Comparison of ENCODE assay signal across 8 cellular contexts in genomic region chr2:60551241-60552095, GRCh38. TPM values are rescaled to one million over a fixed set of nuclear protein-coding genes. Genes with fewer than 3 reads are reported as not detected.
DNase-seq lines count a peak whose midpoint lies in the region; FAIRE-seq and TF ChIP-seq lines count a peak whose summit lies in the region.

No MANE protein-coding gene starts in this region.

- H3K27ac ChIP-seq in hepatocyte (peak overlapping the region; percentile 91), small intestine (ENCODE audit: low read depth in 1 of 2, low read length in 1 of 2) (peak overlapping the region; percentile 74 to 78)

- peaks cover 66% of the 10 kb centered on the region for H3K27me3 Mint-ChIP-seq in activated naive CD4-positive, alpha-beta T cell treated with anti-CD3 and anti-CD28 coated beads for 36 hours (ENCODE audit: low read depth)

- intact Hi-C loops in activated naive CD4-positive, alpha-beta T cell treated with anti-CD3 and anti-CD28 coated beads for 36 hours (cut with micrococcal nuclease), result loop anchor here (2.0 to 10.0 kb wide), 7 partner anchors 399 to 1981 kb away; partner anchors contain the start of genes PEX13 and PUS10

- peaks cover 63% of the 10 kb centered on the region for H3K79me2 ChIP-seq in hepatocyte

- CTCF ChIA-PET in activated naive CD4-positive, alpha-beta T cell treated with anti-CD3 and anti-CD28 coated beads for 36 hours (lab: Charles Lee), result interaction anchor here (0.6 kb wide), 1 partner anchor 167 kb away, joined by 3 read pairs; no protein-coding TSS in a partner anchor

- no peaks in the 10 kb centered on the region for H3K9me2 ChIP-seq in hepatocyte (replicated peaks; ENCODE audit: insufficient read depth)

- DNase-seq in EL (peak; percentile 41), LoVo (ENCODE audit: low spot score) (peak; percentile 26), hepatocyte (ENCODE audit: low spot score) (peak; percentile 71), small intestine (no peak), 8988T (no peak), NCI-H1048 (lab: John Stamatoyannopoulos, UW) (no peak), GM13976 (ENCODE audit: low spot score) (no peak)
- no peak for DNase-seq in activated naive CD4-positive, alpha-beta T cell treated with anti-CD3 and anti-CD28 coated beads for 36 hours

- 1% methylated on average over 47 of the region's 63 CpGs for WGBS in hepatocyte (ENCODE audit: low lambda C conversion rate, missing lambda C conversion rate)
- 0 to 3% (median 2%) methylated on average over 31 to 63 of the region's 63 CpGs for WGBS in small intestine, 3 donors

- H3K27me3 ChIP-seq in hepatocyte (no peaks in the 10 kb centered on the region), small intestine (ENCODE audit: control insufficient read depth in 2 of 2, insufficient read depth in 2 of 2, low read length in 2 of 2) (peaks cover 0 to 10% of the 10 kb centered on the region in 2 donors)

- H4K20me1 ChIP-seq in hepatocyte (ENCODE audit: insufficient read depth, poor library complexity, severe bottlenecking), result peaks cover 5% of the 10 kb centered on the region

- H3K9me3 ChIP-seq in hepatocyte (ENCODE audit: low read depth), result no peaks in the 10 kb centered on the region
- no peaks in the 10 kb centered on the region for H3K9me3 ChIP-seq in small intestine (ENCODE audit: control insufficient read depth, low read depth)

- H3K27ac Mint-ChIP-seq in activated naive CD4-positive, alpha-beta T cell treated with anti-CD3 and anti-CD28 coated beads for 36 hours, result no peak overlapping the region

- peak overlapping the region; percentile 42 for H3K4me3 Mint-ChIP-seq in activated naive CD4-positive, alpha-beta T cell treated with anti-CD3 and anti-CD28 coated beads for 36 hours

- H3K36me3 Mint-ChIP-seq in activated naive CD4-positive, alpha-beta T cell treated with anti-CD3 and anti-CD28 coated beads for 36 hours (ENCODE audit: low read depth), result no peaks in the 10 kb centered on the region

- no peak for TF ChIP-seq CTCF in hepatocyte (IDR thresholded peaks at IDR 0.05; ENCODE audit: poor library complexity)
- no peak for TF ChIP-seq CTCF in GM13976 (IDR thresholded peaks at IDR 0.05; ENCODE audit: borderline replicate concordance, control extremely low read depth, extremely low read depth, insufficient read depth, missing control alignments)

- in situ Hi-C loops in GM13976 (cut with MboI; ENCODE audit: low sequenced_read_pairs, unreplicated experiment), result loop anchor here (25.0 kb wide), 2 partner anchors 1239 to 1789 kb away; no protein-coding TSS in a partner anchor

- H3K4me1 Mint-ChIP-seq in activated naive CD4-positive, alpha-beta T cell treated with anti-CD3 and anti-CD28 coated beads for 36 hours (ENCODE audit: low read depth), result peaks cover 39% of the 10 kb centered on the region

- H3K36me3 ChIP-seq in hepatocyte (replicated peaks; ENCODE audit: insufficient read depth, low read depth), result no peaks in the 10 kb centered on the region
- H3K36me3 ChIP-seq in small intestine (ENCODE audit: control insufficient read depth in 2 of 2, insufficient read depth in 2 of 2, low read length in 2 of 2), result no peaks in the 10 kb centered on the region

- H3K9me3 Mint-ChIP-seq in activated naive CD4-positive, alpha-beta T cell treated with anti-CD3 and anti-CD28 coated beads for 36 hours, result no peaks in the 10 kb centered on the region

- FAIRE-seq in small intestine (lab: Jason Lieb, UNC), result no peak

- H2AFZ ChIP-seq in hepatocyte, result peak overlapping the region; percentile 90

- H3K4me2 ChIP-seq in hepatocyte, result peak overlapping the region; percentile 98

- peak overlapping the region; percentile 92 for H3K4me3 ChIP-seq in hepatocyte
- H3K4me3 ChIP-seq in small intestine (ENCODE audit: low read depth in 1 of 2, low read length in 2 of 2), result peak overlapping the region; percentile 62 to 74

- H3K4me1 ChIP-seq in hepatocyte (ENCODE audit: insufficient read depth) (peaks cover 32% of the 10 kb centered on the region), small intestine (ENCODE audit: control insufficient read depth in 2 of 2, insufficient read depth in 1 of 2, low read depth in 1 of 2, low read length in 1 of 2) (peaks cover 0 to 4% of the 10 kb centered on the region in 2 donors)

RNA-seq across cellular contexts. Expression of gene BCL11A, which starts 2.0 kb away (rescaled TPM):
- total RNA-seq in activated naive CD4-positive, alpha-beta T cell treated with anti-CD3 and anti-CD28 coated beads for 36 hours, result under 1 TPM; 0.52 to 0.67 TPM
- 11.6 and 14.4 TPM in 2 replicates for total RNA-seq in hepatocyte
- polyA plus RNA-seq in hepatocyte (18.4 and 22.6 TPM in 2 replicates), small intestine (10 to 100 TPM in 2 of 3 donors, 1 to 10 TPM in 1; 2.2 to 17.2 (median 10.7) TPM)

Comparison
In these comparisons a context has a peak if more than half of its experiments do, and no peak if none do; other contexts are left out.
1. DNase-seq: peak in EL (single experiment), LoVo (single experiment) and hepatocyte (single experiment); none in activated naive CD4-positive, alpha-beta T cell treated with anti-CD3 and anti-CD28 coated beads for 36 hours (single experiment), small intestine (single experiment), 8988T (single experiment), NCI-H1048 (single experiment) and GM13976 (single experiment).